In genomic region chr1:32878637-32879041, GRCh38 we compare ENCODE assay signal across 21 cellular contexts. TPM values are rescaled to one million over a fixed set of nuclear protein-coding genes. Genes with fewer than 3 reads are reported as not detected.
"Had no signal": no experiment of that assay in that cellular context is flagged by ENCODE, and none has a peak within 500 bp of the region (broad histone marks: within the 10 kb centered on the region; RNA-seq: fewer than 3 reads in every experiment).

No MANE protein-coding gene starts in this region.

- H3K9me3 ChIP-seq: left ventricle myocardium inferior, mucosa of descending colon, right atrium auricular region, transverse colon had no signal

- FAIRE-seq: astrocyte, bronchial epithelial cell, endometrium, small intestine had no signal

- H3K27me3 ChIP-seq: right atrium auricular region had no signal

- H3K4me3 ChIP-seq: left ventricle myocardium inferior, mucosa of descending colon, right atrium auricular region, transverse colon had no signal

- DNase-seq: activated CD4-positive, alpha-beta T cell treated with anti-CD3 and anti-CD28 coated beads, Interleukin-2, amount 10 ng/mL, durations not matched to agents 24 days and 14 days; activated CD8-positive, alpha-beta memory T cell treated with anti-CD3 and anti-CD28 coated beads, Interleukin-2, amount 50 U/mL, for 48 hours; activated CD8-positive, alpha-beta T cell treated with anti-CD3 and anti-CD28 coated beads, Interleukin-2, amount 10 ng/mL, durations not matched to agents 7 days and 5 days; activated naive CD4-positive, alpha-beta T cell treated with Interleukin-2 at 50 U/mL for 16 hours; left ventricle myocardium inferior; mucosa of descending colon; naive thymus-derived CD4-positive, alpha-beta T cell; small intestine; stimulated activated CD4-positive, alpha-beta T cell treated with anti-CD3 and anti-CD28 coated beads, Interleukin-4, amount 100 ng/mL, for 4 hours; stimulated activated CD8-positive, alpha-beta memory T cell treated with anti-CD3 and anti-CD28 coated beads, Interleukin-4, amount 100 ng/mL, for 48 hours; stimulated activated naive CD8-positive, alpha-beta T cell treated with anti-CD3 and anti-CD28 coated beads, Interleukin-15, Interleukin-2, amounts not matched to agents 100 U/mL and 50 U/mL, for 24 hours; T-helper 2 cell; transverse colon had no signal

- H3K9me3 Mint-ChIP-seq: activated CD4-positive, alpha-beta T cell treated with anti-CD3 and anti-CD28 coated beads, Interleukin-2, amount 10 ng/mL, durations not matched to agents 24 days and 14 days; activated T-helper 1 cell treated with anti-CD3 and anti-CD28 coated beads, Interleukin-12 subunit alpha, Interleukin-12 subunit beta, Interleukin-2, Interleukin-4 antibody, amounts not matched to agents 30 ng/mL and 10 ng/mL and 1 ng/mL, durations not matched to agents 14 hours and 24 hours and 36 hours; memory B cell; WTC11 had no signal

- H3K4me1 Mint-ChIP-seq: activated CD4-positive, alpha-beta T cell treated with anti-CD3 and anti-CD28 coated beads, Interleukin-2, amount 10 ng/mL, durations not matched to agents 24 days and 14 days had no signal

- ATAC-seq: activated CD8-positive, alpha-beta T cell treated with anti-CD3 and anti-CD28 coated beads, Interleukin-2, amount 10 ng/mL, durations not matched to agents 7 days and 5 days; mucosa of descending colon; naive thymus-derived CD4-positive, alpha-beta T cell; stimulated activated naive CD8-positive, alpha-beta T cell treated with anti-CD3 and anti-CD28 coated beads, Interleukin-15, Interleukin-2, amounts not matched to agents 100 U/mL and 50 U/mL, for 24 hours; WTC11 had no signal

- H3K36me3 ChIP-seq: left ventricle myocardium inferior, right atrium auricular region, transverse colon had no signal

- H3K36me3 Mint-ChIP-seq: memory B cell; naive thymus-derived CD4-positive, alpha-beta T cell; WTC11 had no signal

- H3K4me3 Mint-ChIP-seq: activated CD4-positive, alpha-beta T cell treated with anti-CD3 and anti-CD28 coated beads, Interleukin-2, amount 10 ng/mL, durations not matched to agents 24 days and 14 days; activated CD8-positive, alpha-beta T cell treated with anti-CD3 and anti-CD28 coated beads, Interleukin-2, amount 10 ng/mL, durations not matched to agents 7 days and 5 days; activated T-helper 1 cell treated with anti-CD3 and anti-CD28 coated beads, Interleukin-12 subunit alpha, Interleukin-12 subunit beta, Interleukin-2, Interleukin-4 antibody, amounts not matched to agents 30 ng/mL and 10 ng/mL and 1 ng/mL, durations not matched to agents 14 hours and 24 hours and 36 hours; memory B cell; naive thymus-derived CD4-positive, alpha-beta T cell; WTC11 had no signal

- H3K27ac Mint-ChIP-seq: activated CD4-positive, alpha-beta T cell treated with anti-CD3 and anti-CD28 coated beads, Interleukin-2, amount 10 ng/mL, durations not matched to agents 24 days and 14 days; activated CD8-positive, alpha-beta T cell treated with anti-CD3 and anti-CD28 coated beads, Interleukin-2, amount 10 ng/mL, durations not matched to agents 7 days and 5 days; activated T-helper 1 cell treated with anti-CD3 and anti-CD28 coated beads, Interleukin-12 subunit alpha, Interleukin-12 subunit beta, Interleukin-2, Interleukin-4 antibody, amounts not matched to agents 30 ng/mL and 10 ng/mL and 1 ng/mL, durations not matched to agents 14 hours and 24 hours and 36 hours; memory B cell; naive thymus-derived CD4-positive, alpha-beta T cell; WTC11 had no signal

- H3K27ac ChIP-seq: transverse colon had no signal

RNA-seq across cellular contexts. Expression of gene HPCA, which starts 7.7 kb away (rescaled TPM):
- total RNA-seq: activated CD4-positive, alpha-beta T cell treated with anti-CD3 and anti-CD28 coated beads, Interleukin-2, amount 10 ng/mL, durations not matched to agents 24 days and 14 days; activated CD8-positive, alpha-beta T cell treated with anti-CD3 and anti-CD28 coated beads, Interleukin-2, amount 10 ng/mL, durations not matched to agents 7 days and 5 days; activated T-helper 1 cell treated with anti-CD3 and anti-CD28 coated beads, Interleukin-12 subunit alpha, Interleukin-12 subunit beta, Interleukin-2, Interleukin-4 antibody, amounts not matched to agents 30 ng/mL and 10 ng/mL and 1 ng/mL, durations not matched to agents 14 hours and 24 hours and 36 hours; astrocyte; bronchial epithelial cell; kidney epithelial cell; left ventricle myocardium inferior; right atrium auricular region had no signal
- polyA plus RNA-seq: naive thymus-derived CD4-positive, alpha-beta T cell had no signal

RNA-seq across cellular contexts. Expression of gene FNDC5, which starts 7.9 kb away (rescaled TPM):
- total RNA-seq: activated CD4-positive, alpha-beta T cell treated with anti-CD3 and anti-CD28 coated beads, Interleukin-2, amount 10 ng/mL, durations not matched to agents 24 days and 14 days; activated CD8-positive, alpha-beta T cell treated with anti-CD3 and anti-CD28 coated beads, Interleukin-2, amount 10 ng/mL, durations not matched to agents 7 days and 5 days; activated T-helper 1 cell treated with anti-CD3 and anti-CD28 coated beads, Interleukin-12 subunit alpha, Interleukin-12 subunit beta, Interleukin-2, Interleukin-4 antibody, amounts not matched to agents 30 ng/mL and 10 ng/mL and 1 ng/mL, durations not matched to agents 14 hours and 24 hours and 36 hours; bronchial epithelial cell; naive thymus-derived CD4-positive, alpha-beta T cell had no signal

RNA-seq across cellular contexts. Expression of gene TMEM54, which starts 22.6 kb away (rescaled TPM):
- total RNA-seq: activated CD8-positive, alpha-beta T cell treated with anti-CD3 and anti-CD28 coated beads, Interleukin-2, amount 10 ng/mL, durations not matched to agents 7 days and 5 days; naive thymus-derived CD4-positive, alpha-beta T cell had no signal
- polyA plus RNA-seq: naive thymus-derived CD4-positive, alpha-beta T cell had no signal
